22 cellular contexts compared by ENCODE assay signal in genomic region chr7:1364068-1364905, GRCh38.
A peak's percentile ranks its signal among the peaks of the same experiment; 100 is the strongest.
DNase-seq lines count a peak whose midpoint lies in the region; ATAC-seq and TF ChIP-seq lines count a peak whose summit lies in the region.
"Had no signal": no experiment of that assay in that cellular context is flagged by ENCODE, and none has a peak within 500 bp of the region (broad histone marks: within the 10 kb centered on the region; RNA-seq: fewer than 3 reads in every experiment).

No MANE protein-coding gene starts in this region.

- ATAC-seq in CD8-positive, alpha-beta T cell, result no peak
- ATAC-seq: GM23338, HCT116 had no signal

- POLR2A ChIA-PET in HEK293 (lab: Yijun Ruan, JAX), result no interaction called here
- POLR2A ChIA-PET in CD8-positive, alpha-beta T cell (lab: Charles Lee), result no interaction called here
- POLR2A ChIA-PET in CD8-positive, alpha-beta memory T cell (lab: Charles Lee), result no interaction called here

- no peak overlapping the region for H3K4me3 Mint-ChIP-seq in CD8-positive, alpha-beta T cell
- H3K4me3 Mint-ChIP-seq in CD8-positive, alpha-beta memory T cell, result no peak overlapping the region
- H3K4me3 Mint-ChIP-seq: CD4-positive, CD25-positive, alpha-beta regulatory T cell; GM23338 had no signal

- CTCF ChIA-PET in HEK293 (lab: Yijun Ruan, JAX), result no interaction called here
- CTCF ChIA-PET in CD8-positive, alpha-beta T cell (lab: Charles Lee), result no interaction called here
- CTCF ChIA-PET in CD8-positive, alpha-beta memory T cell (lab: Charles Lee), result no interaction called here

- no peak overlapping the region for H3K4me3 ChIP-seq in HEK293 (ENCODE audit: low read depth, low read length)
- no peak overlapping the region for H3K4me3 ChIP-seq in CD8-positive, alpha-beta T cell (ENCODE audit: low read depth, low read length)
- H3K4me3 ChIP-seq in CD8-positive, alpha-beta memory T cell (ENCODE audit: low read length), result no peak overlapping the region
- H3K4me3 ChIP-seq: GM23338, PC-9, SJCRH30 had no signal

- no peaks in the 10 kb centered on the region for H3K9me3 Mint-ChIP-seq in CD8-positive, alpha-beta T cell
- H3K9me3 Mint-ChIP-seq in CD8-positive, alpha-beta memory T cell, result peaks cover 0 to 6% (median 2%) of the 10 kb centered on the region in 5 donors
- H3K9me3 Mint-ChIP-seq: GM23338 had no signal

- no peaks in the 10 kb centered on the region for H3K9me3 ChIP-seq in HEK293 (ENCODE audit: control insufficient read depth, insufficient read depth, low read depth, low read length)
- H3K9me3 ChIP-seq in CD8-positive, alpha-beta T cell (ENCODE audit: low read length), result no peaks in the 10 kb centered on the region
- H3K9me3 ChIP-seq in CD8-positive, alpha-beta memory T cell (ENCODE audit: low read length), result no peaks in the 10 kb centered on the region
- H3K9me3 ChIP-seq: Caco-2, SJCRH30 had no signal

- no peaks in the 10 kb centered on the region for H3K36me3 Mint-ChIP-seq in CD8-positive, alpha-beta T cell
- H3K36me3 Mint-ChIP-seq in CD8-positive, alpha-beta memory T cell, result no peaks in the 10 kb centered on the region
- H3K36me3 Mint-ChIP-seq: CD4-positive, CD25-positive, alpha-beta regulatory T cell had no signal

- no peak overlapping the region for H3K27ac Mint-ChIP-seq in CD8-positive, alpha-beta T cell
- no peak overlapping the region for H3K27ac Mint-ChIP-seq in CD8-positive, alpha-beta memory T cell
- H3K27ac Mint-ChIP-seq: CD4-positive, CD25-positive, alpha-beta regulatory T cell; GM23338 had no signal

- H3K27me3 Mint-ChIP-seq in CD8-positive, alpha-beta T cell (ENCODE audit: low read depth), result peaks cover 17% of the 10 kb centered on the region
- peaks cover 18 to 24% of the 10 kb centered on the region in 2 donors for H3K27me3 Mint-ChIP-seq in CD8-positive, alpha-beta memory T cell

- no peaks in the 10 kb centered on the region for H3K36me3 ChIP-seq in HEK293 (ENCODE audit: control insufficient read depth in 2 of 2, insufficient read depth in 1 of 2, low read length in 2 of 2)
- H3K36me3 ChIP-seq in CD8-positive, alpha-beta T cell (ENCODE audit: insufficient read depth, low read length), result no peaks in the 10 kb centered on the region
- no peaks in the 10 kb centered on the region for H3K36me3 ChIP-seq in CD8-positive, alpha-beta memory T cell (ENCODE audit: insufficient read depth, low read length)
- H3K36me3 ChIP-seq: SJCRH30 had no signal

- H3K4me1 Mint-ChIP-seq in CD8-positive, alpha-beta T cell (ENCODE audit: low read depth), result no peaks in the 10 kb centered on the region
- H3K4me1 Mint-ChIP-seq in CD8-positive, alpha-beta memory T cell, result peaks cover 0 to 2% (median 0%) of the 10 kb centered on the region in 3 donors

- peaks cover 5% of the 10 kb centered on the region; the same call in 1 of the 2 replicates for H3K4me1 ChIP-seq in HEK293 (ENCODE audit: control insufficient read depth, insufficient read depth, low read length)
- H3K4me1 ChIP-seq in CD8-positive, alpha-beta T cell (ENCODE audit: insufficient read depth, low read length), result peaks cover 4% of the 10 kb centered on the region
- H3K4me1 ChIP-seq in CD8-positive, alpha-beta memory T cell (ENCODE audit: insufficient read depth, low read length), result no peaks in the 10 kb centered on the region

- no peak for TF ChIP-seq CTCF in HEK293 (tag by site-specific recombination; IDR thresholded peaks at IDR 0.05)
- no peak for TF ChIP-seq CTCF in CD8-positive, alpha-beta T cell (IDR thresholded peaks at IDR 0.05)

- intact Hi-C loops in CD8-positive, alpha-beta T cell (cut with DNase I, micrococcal nuclease), result no loop called here

- peak; percentile 38 for DNase-seq in Daoy (ENCODE audit: low read depth)
- DNase-seq in SW480 (ENCODE audit: low spot score), result peak; percentile 32
- DNase-seq in kidney tubule cell (ENCODE audit: low spot score), result peak; percentile 6
- no peak for DNase-seq in CD8-positive, alpha-beta T cell
- no peak for DNase-seq in activated T-cell treated with anti-CD3 and anti-CD28 coated beads, Interleukin-2, amount 50 U/mL, for 1 hour
- DNase-seq in CD8-positive, alpha-beta memory T cell, result no peak
- DNase-seq: Caco-2; CD4-positive, CD25-positive, alpha-beta regulatory T cell; DMS 273 treated with DMSO at 0.1 percent for 48 hours; DMS79 treated with DMSO at 0.1 percent for 48 hours; MV-4-11; NCI-H1105 treated with DMSO at 0.1 percent for 48 hours; NCI-H2029 treated with DMSO at 0.1 percent for 48 hours; NCI-H524 treated with DMSO at 0.1 percent for 48 hours; NCI-H82; PC-9; RPMI8226; SJCRH30 had no signal

- H3K27ac ChIP-seq in HEK293 (ENCODE audit: extremely low read depth, low read depth, low read length), result no peak overlapping the region
- no peak overlapping the region for H3K27ac ChIP-seq in CD8-positive, alpha-beta T cell (ENCODE audit: low read depth, low read length)
- no peak overlapping the region for H3K27ac ChIP-seq in CD8-positive, alpha-beta memory T cell (ENCODE audit: low read depth, low read length)
- H3K27ac ChIP-seq: KMS-11, PC-9, SJCRH30 had no signal

- H3K27me3 ChIP-seq in CD8-positive, alpha-beta T cell (ENCODE audit: insufficient read depth, low read length), result peaks cover 9% of the 10 kb centered on the region
- H3K27me3 ChIP-seq in CD8-positive, alpha-beta memory T cell (ENCODE audit: insufficient read depth, low read length, poor library complexity, severe bottlenecking), result peaks cover 13% of the 10 kb centered on the region
- H3K27me3 ChIP-seq: SJCRH30 had no signal

TF ChIP-seq in HEK293, 187 proteins besides CTCF, POLR2A, EP300 and RAD21:
- TF ChIP-seq GLIS1 (tag by site-specific recombination; IDR thresholded peaks at IDR 0.05) (peak; percentile 26; the same call in 1 of the 2 replicates), ZNF529 (tag by site-specific recombination; IDR thresholded peaks at IDR 0.05; ENCODE audit: insufficient replicate concordance) (no peak), ZNF747 (tag by site-specific recombination; IDR thresholded peaks at IDR 0.05) (no peak), ZIC2 (tag by site-specific recombination; IDR thresholded peaks at IDR 0.05) (peak; percentile 44; the same call in 1 of the 2 replicates), ZNF670 (tag by site-specific recombination; IDR thresholded peaks at IDR 0.05; ENCODE audit: low read depth) (no peak), GLIS2 (tag by site-specific recombination; IDR thresholded peaks at IDR 0.05) (0 out of 2 replicates have a peak, but pooled peaks have one; percentile 22)

Comparison
In these comparisons a context has a peak if more than half of its experiments do, and no peak if none do; other contexts are left out.
1. DNase-seq: peak in Daoy (single experiment), SW480 (single experiment) and kidney tubule cell (single experiment); none in CD8-positive, alpha-beta T cell (0 of 7), activated T-cell treated with anti-CD3 and anti-CD28 coated beads, Interleukin-2, amount 50 U/mL, for 1 hour (single experiment) and CD8-positive, alpha-beta memory T cell (0 of 5).